ENCODE assay signal across 8 cellular contexts in the genomic region with DNA sequence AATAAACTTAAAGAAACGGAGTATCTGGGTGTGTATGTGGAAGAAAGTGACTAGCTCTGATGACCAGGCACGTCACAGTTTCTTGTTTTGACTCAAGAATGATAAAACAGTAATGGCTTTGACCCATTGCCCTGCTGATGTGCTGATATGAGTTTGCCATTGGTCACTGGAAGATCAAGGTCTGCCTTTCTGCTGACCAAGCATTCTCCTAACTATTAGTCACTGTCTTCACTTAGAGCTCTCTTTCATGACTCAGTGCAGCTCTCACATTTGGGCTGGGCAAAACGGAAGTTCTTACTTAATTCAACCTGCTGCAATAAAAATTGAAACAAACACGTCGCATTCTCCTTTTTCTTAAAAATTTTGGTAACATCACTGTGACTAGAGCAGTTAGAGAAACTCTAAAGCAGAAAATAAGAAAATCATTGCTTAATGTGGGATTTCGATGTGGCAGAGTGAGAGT.
DNase-seq lines count a peak whose midpoint lies in the region; TF ChIP-seq lines count a peak whose summit lies in the region.

No MANE protein-coding gene starts in this region.

- peaks cover 17% of the 10 kb centered on the region for H3K4me1 ChIP-seq in smooth muscle cell (ENCODE audit: low read depth)

- no peaks in the 10 kb centered on the region for H3K36me3 ChIP-seq in smooth muscle cell (ENCODE audit: low read depth)

- peak overlapping the region; percentile 85 for H3K9ac ChIP-seq in smooth muscle cell (ENCODE audit: low read depth)

- peaks cover 12% of the 10 kb centered on the region for H3F3A ChIP-seq in smooth muscle cell (ENCODE audit: low read depth)

- peak overlapping the region; percentile 97 for H3K27ac ChIP-seq in smooth muscle cell (ENCODE audit: low read depth)

- no peaks in the 10 kb centered on the region for H3K9me3 ChIP-seq in smooth muscle cell (replicated peaks; ENCODE audit: low read depth)

- WGBS in smooth muscle cell (ENCODE audit: low lambda C conversion rate), result 18% methylated on average over 6 of the region's 6 CpGs

- peak overlapping the region; percentile 73 for H3K4me2 ChIP-seq in smooth muscle cell

- TF ChIP-seq CTCF in GM10248 (IDR thresholded peaks at IDR 0.05; ENCODE audit: control extremely low read depth, extremely low read depth, low read depth, missing control alignments), result no peak
- no peak for TF ChIP-seq CTCF in fibroblast of villous mesenchyme (IDR thresholded peaks at IDR 0.05; ENCODE audit: insufficient read depth, low read depth, low read length)
- no peak for TF ChIP-seq CTCF in smooth muscle cell (IDR thresholded peaks at IDR 0.05; ENCODE audit: borderline replicate concordance, insufficient read depth, poor library complexity, severe bottlenecking)

- H3K79me2 ChIP-seq in smooth muscle cell (ENCODE audit: low read depth), result no peaks in the 10 kb centered on the region

- no peaks in the 10 kb centered on the region for H3K27me3 ChIP-seq in smooth muscle cell (ENCODE audit: low read depth)

- H2AFZ ChIP-seq in smooth muscle cell (ENCODE audit: low read depth), result peak overlapping the region; percentile 6

- CTCF ChIA-PET in GM10248 (lab: Yijun Ruan, JAX), result interaction anchor here (0.8 to 2.2 kb wide), 6 partner anchors 11 to 396 kb away, joined by 3 to 11 read pairs (median 3); no protein-coding TSS in a partner anchor

- H4K20me1 ChIP-seq in smooth muscle cell (ENCODE audit: low read depth), result no peaks in the 10 kb centered on the region

- peak overlapping the region; percentile 10 for H3K4me3 ChIP-seq in fibroblast of villous mesenchyme (ENCODE audit: low read depth, low read length)
- H3K4me3 ChIP-seq in smooth muscle cell, result peak overlapping the region; percentile 13

- DNase-seq in GM10248 (ENCODE audit: extremely low spot score) (peak; percentile 53), HCEC 1CT (peak; percentile 94), MV-4-11 (lab: John Stamatoyannopoulos, UW) (peak; percentile 73), activated T-cell treated with anti-CD3 and anti-CD28 coated beads for 24 hours (ENCODE audit: low read depth) (peak; percentile 38), fibroblast of villous mesenchyme (ENCODE audit: low read depth) (peak; percentile 94), smooth muscle cell (lab: John Stamatoyannopoulos, UW; ENCODE audit: unreplicated experiment) (no peak), NCI-H1092 (lab: John Stamatoyannopoulos, UW) (no peak), NCI-H510A treated with DMSO at 0.1 percent for 48 hours (lab: John Stamatoyannopoulos, UW) (no peak)

- POLR2A ChIA-PET in GM10248 (lab: Yijun Ruan, JAX), result no interaction called here

Comparison
In these comparisons a context has a peak if more than half of its experiments do, and no peak if none do; other contexts are left out.
1. DNase-seq: peak in GM10248 (single experiment), HCEC 1CT (single experiment), MV-4-11 (single experiment), activated T-cell treated with anti-CD3 and anti-CD28 coated beads for 24 hours (single experiment) and fibroblast of villous mesenchyme (single experiment); none in smooth muscle cell (single experiment), NCI-H1092 (single experiment) and NCI-H510A treated with DMSO at 0.1 percent for 48 hours (single experiment).